Comparison of ENCODE assay signal across 8 cellular contexts in genomic region chr10:73810358-73810734, GRCh38. TPM values are rescaled to one million over a fixed set of nuclear protein-coding genes. Genes with fewer than 3 reads are reported as not detected.
DNase-seq lines count a peak whose midpoint lies in the region; ATAC-seq and TF ChIP-seq lines count a peak whose summit lies in the region.

No MANE protein-coding gene starts in this region.

- peak overlapping the region; percentile 92 for H3K9ac ChIP-seq in DND-41 (ENCODE audit: low read depth, low read length)
- H3K9ac ChIP-seq in parathyroid adenoma, result no peak overlapping the region

- peaks cover 39% of the 10 kb centered on the region for H3K79me2 ChIP-seq in DND-41 (ENCODE audit: insufficient read depth, low read length)
- H3K79me2 ChIP-seq in OCI-LY7 (ENCODE audit: insufficient read depth, low read depth, low read length), result peaks cover 14% of the 10 kb centered on the region; the same call in 1 of the 2 replicates
- H3K79me2 ChIP-seq in parathyroid adenoma, result peaks cover 12% of the 10 kb centered on the region

- H3K27ac ChIP-seq in DND-41 (ENCODE audit: low read length) (peak overlapping the region; percentile 94), OCI-LY7 (ENCODE audit: low read depth, low read length, poor library complexity, severe bottlenecking) (peak overlapping the region; percentile 70), epithelial cell of prostate (peak overlapping the region; percentile 55), parathyroid adenoma (no peak overlapping the region)

- H3K36me3 ChIP-seq in DND-41 (ENCODE audit: insufficient read depth, low read length), result peaks cover 71% of the 10 kb centered on the region
- peaks cover 54% of the 10 kb centered on the region for H3K36me3 ChIP-seq in OCI-LY7 (ENCODE audit: insufficient read depth, low read length)
- H3K36me3 ChIP-seq in parathyroid adenoma (ENCODE audit: control insufficient read depth, insufficient read depth, low read length), result no peaks in the 10 kb centered on the region

- CTCF ChIA-PET in OCI-LY7 (lab: Charles Lee; ENCODE audit: unreplicated experiment), result interaction anchor here (1.1 kb wide), 1 partner anchor 12 kb away, joined by 3 read pairs; no protein-coding TSS in a partner anchor

- H3K9me3 ChIP-seq in DND-41 (ENCODE audit: insufficient read depth, low read length, severe bottlenecking), result no peaks in the 10 kb centered on the region
- no peaks in the 10 kb centered on the region for H3K9me3 ChIP-seq in OCI-LY7 (ENCODE audit: low read length)
- no peaks in the 10 kb centered on the region for H3K9me3 ChIP-seq in parathyroid adenoma (ENCODE audit: control insufficient read depth, low read length)

- intact Hi-C loops in OCI-LY7 (cut with micrococcal nuclease; ENCODE audit: unreplicated experiment), result loop anchor here (2.0 kb wide), 3 partner anchors 14 to 68 kb away; a partner anchor contains a TSS

- H3K9me2 ChIP-seq in OCI-LY7 (ENCODE audit: insufficient read depth, low read length), result no peaks in the 10 kb centered on the region

- TF ChIP-seq CTCF in DND-41 (IDR thresholded peaks at IDR 0.05; ENCODE audit: borderline replicate concordance, extremely low read depth, low read length, poor library complexity, severe bottlenecking) (no peak), OCI-LY7 (conservative IDR thresholded peaks at IDR 0.05; ENCODE audit: low read length) (no peak), parathyroid adenoma (IDR thresholded peaks at IDR 0.05) (no peak)

- peaks cover 45% of the 10 kb centered on the region for H3K4me1 ChIP-seq in DND-41 (ENCODE audit: insufficient read depth, low read length)
- H3K4me1 ChIP-seq in OCI-LY7 (ENCODE audit: insufficient read depth, low read length, poor library complexity, severe bottlenecking), result peaks cover 21% of the 10 kb centered on the region
- H3K4me1 ChIP-seq in parathyroid adenoma, result peaks cover 15% of the 10 kb centered on the region

- POLR2A ChIA-PET in OCI-LY7 (lab: Charles Lee), result interaction anchor here (0.5 to 2.0 kb wide), 8 partner anchors 12 to 171 kb away, joined by 3 to 14 read pairs (median 5); partner anchors contain the start of genes CHCHD1 and ZSWIM8

- H3K27me3 ChIP-seq in DND-41 (ENCODE audit: insufficient read depth, low read length, poor library complexity) (no peaks in the 10 kb centered on the region), parathyroid adenoma (ENCODE audit: control insufficient read depth, insufficient read depth, low read length) (no peaks in the 10 kb centered on the region)

- DNase-seq in DND-41 (no peak), OCI-LY7 (ENCODE audit: low spot score) (no peak), epithelial cell of prostate (ENCODE audit: low read depth, low spot score) (no peak), HUDEP-2 (lab: John Stamatoyannopoulos, UW; ENCODE audit: unreplicated experiment in 76 of 76) (no peak), ecto neural progenitor cell (ENCODE audit: low spot score) (no peak), mesenteric fat pad (ENCODE audit: low spot score) (no peak)

- no TSS peak for BruUV-seq in OCI-LY7 (replicated peaks; lab: Mats Ljungman, UMichigan)

- H3K4me2 ChIP-seq in DND-41 (ENCODE audit: insufficient read depth, low read length) (peak overlapping the region; percentile 93), OCI-LY7 (ENCODE audit: low read length) (peak overlapping the region; percentile 84), parathyroid adenoma (ENCODE audit: low read length) (peak overlapping the region; percentile 61)

- H4K20me1 ChIP-seq in DND-41 (ENCODE audit: insufficient read depth, low read length), result peaks cover 28% of the 10 kb centered on the region
- H4K20me1 ChIP-seq in OCI-LY7 (ENCODE audit: insufficient read depth, low read length), result no peaks in the 10 kb centered on the region

- ATAC-seq in DND-41 (ENCODE audit: insufficient read depth, low read depth) (no peak), HG03521 (IDR thresholded peaks at IDR 0.05; ENCODE audit: unreplicated experiment) (no peak)

- H3K4me3 ChIP-seq in DND-41 (ENCODE audit: low read depth in 1 of 2, low read length in 2 of 2) (peak overlapping the region; percentile 61 to 71; a peak in 3 of 4 replicates), OCI-LY7 (ENCODE audit: low read depth, low read length, poor library complexity, severe bottlenecking) (peak overlapping the region; percentile 87), parathyroid adenoma (ENCODE audit: low read depth, low read length) (peak overlapping the region; percentile 69)

- H2AFZ ChIP-seq in DND-41 (ENCODE audit: low read depth, low read length) (0 out of 2 replicates have a peak overlapping the region, but pooled peaks have one; percentile 86), OCI-LY7 (ENCODE audit: low read length) (no peak overlapping the region), parathyroid adenoma (no peak overlapping the region)

RNA-seq across cellular contexts. Expression of gene NDST2, which starts 1.1 kb away (rescaled TPM):
- total RNA-seq in OCI-LY7 (2014; rRNA removed; shearing (Covaris generic)), result 27.7 and 45.2 TPM in 2 replicates
- total RNA-seq in OCI-LY7 (2022) (52.8 and 59.7 TPM in 2 replicates), mesenteric fat pad (41.6 TPM)

RNA-seq across cellular contexts. Expression of gene ZSWIM8, which starts 24.9 kb away (rescaled TPM):
- total RNA-seq in OCI-LY7 (2014; rRNA removed; shearing (Covaris generic)), result 22.0 and 22.6 TPM in 2 replicates
- 52.6 and 59.5 TPM in 2 replicates for total RNA-seq in OCI-LY7 (2022)
- 91.5 TPM for total RNA-seq in mesenteric fat pad

RNA-seq across cellular contexts. Expression of gene CHCHD1, which starts 28.5 kb away (rescaled TPM):
- 55.6 and 64.8 TPM in 2 replicates for total RNA-seq in OCI-LY7 (2014; rRNA removed; shearing (Covaris generic))
- total RNA-seq in OCI-LY7 (2022) (33.6 and 36.6 TPM in 2 replicates), mesenteric fat pad (17.7 TPM)
